In the genomic region with DNA sequence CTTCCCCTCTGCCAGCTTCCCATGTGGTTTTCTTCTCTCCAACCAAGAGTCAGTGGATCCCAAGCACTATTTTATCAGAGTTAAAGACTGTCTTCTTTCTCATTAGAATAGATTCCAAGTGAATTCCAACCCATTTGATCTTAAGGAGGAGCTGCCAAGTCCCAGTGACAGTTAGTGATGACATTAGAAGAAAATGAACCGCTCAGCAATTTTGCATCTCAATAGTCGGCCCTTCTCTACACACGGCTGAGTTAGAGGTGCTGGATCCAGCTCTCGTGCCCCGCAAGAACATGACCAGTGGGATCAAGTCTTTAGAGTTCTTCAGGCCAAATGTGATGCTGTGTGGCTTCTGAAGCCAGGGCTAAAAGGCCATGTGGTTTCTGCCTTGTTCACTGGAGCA, we compare ENCODE assay signal across 23 cellular contexts.
DNase-seq lines count a peak whose midpoint lies in the region; ATAC-seq, FAIRE-seq and TF ChIP-seq lines count a peak whose summit lies in the region.
"Had no signal": no experiment of that assay in that cellular context is flagged by ENCODE, and none has a peak within 500 bp of the region (broad histone marks: within the 10 kb centered on the region; RNA-seq: fewer than 3 reads in every experiment).

No MANE protein-coding gene starts in this region.

- no peaks in the 10 kb centered on the region for H4K20me1 ChIP-seq in HepG2 (ENCODE audit: insufficient read depth, low read length)
- H4K20me1 ChIP-seq: BLaER1 treated with 17β-estradiol and CSF1 and Interleukin-3, amounts not matched to agents 10 nM and 100 nM had no signal

- CTCF ChIA-PET in HepG2 (lab: Yijun Ruan, JAX; ENCODE audit: low intra/inter-chr PET ratio, low total read pairs): no interaction called here

- H3K27me3 ChIP-seq in HepG2 (ENCODE audit: control insufficient read depth in 1 of 2, insufficient read depth in 2 of 2, low read length in 2 of 2) (peaks cover 2 to 65% of the 10 kb centered on the region in 2 experiments; a peak in 4 of 5 replicates), right lobe of liver (no peaks in the 10 kb centered on the region), bronchial epithelial cell (ENCODE audit: control insufficient read depth, insufficient read depth, low read length) (peaks cover 4% of the 10 kb centered on the region)
- H3K27me3 ChIP-seq: BLaER1 treated with 17β-estradiol and CSF1 and Interleukin-3, amounts not matched to agents 10 nM and 100 nM had no signal

- no peak overlapping the region for H2AFZ ChIP-seq in HepG2 (ENCODE audit: low read length)

- in situ Hi-C loops in HepG2 (cut with HindIII; ENCODE audit: extremely low pct_ligation_motif_present, low pct_unique_long_range_greater_than_20kb): no loop called here

- H3K27ac ChIP-seq in HepG2 (ENCODE audit: extremely low read length, insufficient read depth, low read length): no peak overlapping the region
- no peak overlapping the region for H3K27ac ChIP-seq in right lobe of liver
- H3K27ac ChIP-seq: 22Rv1; BLaER1 treated with 17β-estradiol and CSF1 and Interleukin-3, amounts not matched to agents 10 nM and 100 nM; C4-2B had no signal

- H3K4me2 ChIP-seq in HepG2 (ENCODE audit: low read depth, low read length): no peak overlapping the region
- H3K4me2 ChIP-seq: BLaER1 treated with 17β-estradiol and CSF1 and Interleukin-3, amounts not matched to agents 10 nM and 100 nM had no signal

- H3K4me3 ChIP-seq in HepG2 (replicated peaks in 1 of 3; ENCODE audit: insufficient read depth in 1 of 3, low read depth in 2 of 3, low read length in 3 of 3): no peak overlapping the region
- no peak overlapping the region for H3K4me3 ChIP-seq in right lobe of liver
- H3K4me3 ChIP-seq in bronchial epithelial cell (ENCODE audit: low read depth, low read length): no peak overlapping the region
- H3K4me3 ChIP-seq: BLaER1 treated with 17β-estradiol and CSF1 and Interleukin-3, amounts not matched to agents 10 nM and 100 nM; GM12878 had no signal

- TF ChIP-seq EP300 in HepG2 (IDR thresholded peaks at IDR 0.05; ENCODE audit: low read depth in 2 of 2, low read length in 2 of 2): no peak
- no peak for TF ChIP-seq EP300 in HepG2 (CRISPR knock-in tag; IDR thresholded peaks at IDR 0.05; ENCODE audit: borderline replicate concordance)

- WGBS in HepG2 (ENCODE audit: low lambda C conversion rate): 39% methylated on average over 5 of the region's 5 CpGs
- 91% methylated on average over 5 of the region's 5 CpGs for WGBS in right lobe of liver (ENCODE audit: insufficient coverage, low coverage, low lambda C conversion rate, missing lambda C conversion rate)

- FAIRE-seq in HepG2 (lab: Jason Lieb, UNC) (no peak), bronchial epithelial cell (lab: Jason Lieb, UNC) (peak; percentile 36), D721Med (lab: Jason Lieb, UNC) (no peak)
- FAIRE-seq: GM12878, GM12892, GM18507 had no signal

- H3K9me3 ChIP-seq in HepG2 (ENCODE audit: low read length) (no peaks in the 10 kb centered on the region), right lobe of liver (no peaks in the 10 kb centered on the region)
- H3K9me3 ChIP-seq: Caco-2 had no signal

- no peaks in the 10 kb centered on the region for H3K79me2 ChIP-seq in HepG2 (ENCODE audit: insufficient read depth, low read length)

- POLR2A ChIA-PET in HepG2 (lab: Yijun Ruan, JAX): no interaction called here

- TF ChIP-seq CTCF in HepG2 (CRISPR knock-in tag; IDR thresholded peaks at IDR 0.05): no peak
- TF ChIP-seq CTCF in right lobe of liver (IDR thresholded peaks at IDR 0.05): no peak
- no peak for TF ChIP-seq CTCF in bronchial epithelial cell (IDR thresholded peaks at IDR 0.05; ENCODE audit: insufficient read depth, low read length, severe bottlenecking)
- TF ChIP-seq CTCF in D721Med (IDR thresholded peaks at IDR 0.05; ENCODE audit: insufficient read depth, missing control alignments): no peak

- BruUV-seq in HepG2 (replicated peaks; lab: Mats Ljungman, UMichigan): no TSS peak

- H3K36me3 ChIP-seq in HepG2 (replicated peaks in 1 of 2; ENCODE audit: control insufficient read depth in 1 of 2, insufficient read depth in 2 of 2, low read length in 2 of 2): no peaks in the 10 kb centered on the region
- H3K36me3 ChIP-seq in right lobe of liver: no peaks in the 10 kb centered on the region
- no peaks in the 10 kb centered on the region for H3K36me3 ChIP-seq in bronchial epithelial cell (ENCODE audit: control insufficient read depth, insufficient read depth, low read length)
- H3K36me3 ChIP-seq: BLaER1 treated with 17β-estradiol and CSF1 and Interleukin-3, amounts not matched to agents 10 nM and 100 nM had no signal

- DNase-seq in HepG2 (ENCODE audit: low spot score) (no peak), right lobe of liver (no peak), bronchial epithelial cell (ENCODE audit: low read depth) (no peak), D721Med (ENCODE audit: insufficient read length, low spot score) (no peak), NCI-H1436 (lab: John Stamatoyannopoulos, UW) (no peak)
- DNase-seq: AML-193; Caco-2; Calu3; CD4-positive, alpha-beta T cell; DMS 273 treated with DMSO at 0.1 percent for 48 hours; DMS153; DMS53; DMS79; DND-41; EL; GDM1 had no signal

- TF ChIP-seq POLR2A in HepG2 (IDR thresholded peaks at IDR 0.05; ENCODE audit: insufficient read depth in 1 of 2, low read depth in 2 of 2, low read length in 2 of 2) (no peak), right lobe of liver (IDR thresholded peaks at IDR 0.05) (no peak)

- H3K9ac ChIP-seq in HepG2 (ENCODE audit: insufficient read depth, low read depth, low read length): no peak overlapping the region
- H3K9ac ChIP-seq: BLaER1 treated with 17β-estradiol and CSF1 and Interleukin-3, amounts not matched to agents 10 nM and 100 nM had no signal

- no peak for TF ChIP-seq RAD21 in HepG2 (CRISPR knock-in tag; IDR thresholded peaks at IDR 0.05)

- ATAC-seq in HepG2: no peak
- no peak for ATAC-seq in right lobe of liver
- ATAC-seq: CD8-positive, alpha-beta T cell had no signal

- intact Hi-C loops in HepG2 (cut with micrococcal nuclease; ENCODE audit: unreplicated experiment) (no loop called here), right lobe of liver (cut with DNase I) (no loop called here)

- H3K4me1 ChIP-seq in HepG2 (ENCODE audit: insufficient read depth, low read length) (0 out of 2 replicates have a peak, but pooled peaks cover 10% of the 10 kb centered on the region), right lobe of liver (no peaks in the 10 kb centered on the region)
- H3K4me1 ChIP-seq: BLaER1 treated with 17β-estradiol and CSF1 and Interleukin-3, amounts not matched to agents 10 nM and 100 nM; Caco-2 had no signal

TF ChIP-seq in HepG2, 621 proteins besides CTCF, POLR2A, EP300 and RAD21:
- no peak for TF ChIP-seq PCBP2 (optimal IDR thresholded peaks at IDR 0.05; ENCODE audit: low read depth, low read length, poor library complexity, severe bottlenecking)
- peak; percentile 87 for TF ChIP-seq MAFF (IDR thresholded peaks at IDR 0.05; ENCODE audit: low read depth, low read length)
- TF ChIP-seq MAFK (conservative IDR thresholded peaks at IDR 0.05 in 1 of 2, IDR thresholded peaks at IDR 0.05 in 1 of 2; ENCODE audit: low read length in 2 of 2): peak; percentile 88 to 91
